In the genomic region with DNA sequence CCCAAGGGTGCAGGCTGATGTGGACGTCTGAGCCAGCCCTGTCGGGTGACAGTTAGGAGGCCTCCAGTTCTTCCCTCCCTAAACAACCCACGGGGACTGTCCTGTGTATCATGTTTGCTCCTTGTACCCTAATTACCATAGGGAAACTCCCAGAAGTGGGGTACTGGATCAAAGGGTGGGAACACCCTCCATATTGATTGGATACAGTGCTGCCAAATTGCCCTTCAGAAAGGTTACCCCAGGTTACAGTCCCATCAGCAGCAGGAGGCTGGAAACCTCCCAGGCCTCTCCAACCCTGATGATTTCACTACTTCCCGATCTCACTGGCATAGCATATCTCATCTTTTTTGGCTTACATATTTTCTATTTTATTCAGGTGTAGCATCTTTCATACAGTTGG, we compare ENCODE assay signal across 2 cellular contexts.
A peak's percentile ranks its signal among the peaks of the same experiment; 100 is the strongest.
TF ChIP-seq lines count a peak whose summit lies in the region.

No MANE protein-coding gene starts in this region.

TF ChIP-seq in liver, 16 proteins besides CTCF, POLR2A, EP300 and RAD21 (continued from another document):
- TF ChIP-seq, protein P1, sequence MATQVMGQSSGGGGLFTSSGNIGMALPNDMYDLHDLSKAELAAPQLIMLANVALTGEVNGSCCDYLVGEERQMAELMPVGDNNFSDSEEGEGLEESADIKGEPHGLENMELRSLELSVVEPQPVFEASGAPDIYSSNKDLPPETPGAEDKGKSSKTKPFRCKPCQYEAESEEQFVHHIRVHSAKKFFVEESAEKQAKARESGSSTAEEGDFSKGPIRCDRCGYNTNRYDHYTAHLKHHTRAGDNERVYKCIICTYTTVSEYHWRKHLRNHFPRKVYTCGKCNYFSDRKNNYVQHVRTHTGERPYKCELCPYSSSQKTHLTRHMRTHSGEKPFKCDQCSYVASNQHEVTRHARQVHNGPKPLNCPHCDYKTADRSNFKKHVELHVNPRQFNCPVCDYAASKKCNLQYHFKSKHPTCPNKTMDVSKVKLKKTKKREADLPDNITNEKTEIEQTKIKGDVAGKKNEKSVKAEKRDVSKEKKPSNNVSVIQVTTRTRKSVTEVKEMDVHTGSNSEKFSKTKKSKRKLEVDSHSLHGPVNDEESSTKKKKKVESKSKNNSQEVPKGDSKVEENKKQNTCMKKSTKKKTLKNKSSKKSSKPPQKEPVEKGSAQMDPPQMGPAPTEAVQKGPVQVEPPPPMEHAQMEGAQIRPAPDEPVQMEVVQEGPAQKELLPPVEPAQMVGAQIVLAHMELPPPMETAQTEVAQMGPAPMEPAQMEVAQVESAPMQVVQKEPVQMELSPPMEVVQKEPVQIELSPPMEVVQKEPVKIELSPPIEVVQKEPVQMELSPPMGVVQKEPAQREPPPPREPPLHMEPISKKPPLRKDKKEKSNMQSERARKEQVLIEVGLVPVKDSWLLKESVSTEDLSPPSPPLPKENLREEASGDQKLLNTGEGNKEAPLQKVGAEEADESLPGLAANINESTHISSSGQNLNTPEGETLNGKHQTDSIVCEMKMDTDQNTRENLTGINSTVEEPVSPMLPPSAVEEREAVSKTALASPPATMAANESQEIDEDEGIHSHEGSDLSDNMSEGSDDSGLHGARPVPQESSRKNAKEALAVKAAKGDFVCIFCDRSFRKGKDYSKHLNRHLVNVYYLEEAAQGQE (IDR thresholded peaks at IDR 0.05): peak; percentile 26
- TF ChIP-seq TAF1 (conservative IDR thresholded peaks at IDR 0.05) (no peak), SP1 (IDR thresholded peaks at IDR 0.05) (peak; percentile 75), ATF3 (IDR thresholded peaks at IDR 0.05) (no peak), HNF4A (conservative IDR thresholded peaks at IDR 0.05) (peak; percentile 73 to 77), GABPA (IDR thresholded peaks at IDR 0.05 in 1 of 2, conservative IDR thresholded peaks at IDR 0.05 in 1 of 2) (no peak), FOXA1 (IDR thresholded peaks at IDR 0.05) (peak; percentile 22), HNF4G (IDR thresholded peaks at IDR 0.05) (peak; percentile 47), FOXA2 (IDR thresholded peaks at IDR 0.05) (no peak), RXRA (IDR thresholded peaks at IDR 0.05) (peak; percentile 93)
- TF ChIP-seq, protein P2, sequence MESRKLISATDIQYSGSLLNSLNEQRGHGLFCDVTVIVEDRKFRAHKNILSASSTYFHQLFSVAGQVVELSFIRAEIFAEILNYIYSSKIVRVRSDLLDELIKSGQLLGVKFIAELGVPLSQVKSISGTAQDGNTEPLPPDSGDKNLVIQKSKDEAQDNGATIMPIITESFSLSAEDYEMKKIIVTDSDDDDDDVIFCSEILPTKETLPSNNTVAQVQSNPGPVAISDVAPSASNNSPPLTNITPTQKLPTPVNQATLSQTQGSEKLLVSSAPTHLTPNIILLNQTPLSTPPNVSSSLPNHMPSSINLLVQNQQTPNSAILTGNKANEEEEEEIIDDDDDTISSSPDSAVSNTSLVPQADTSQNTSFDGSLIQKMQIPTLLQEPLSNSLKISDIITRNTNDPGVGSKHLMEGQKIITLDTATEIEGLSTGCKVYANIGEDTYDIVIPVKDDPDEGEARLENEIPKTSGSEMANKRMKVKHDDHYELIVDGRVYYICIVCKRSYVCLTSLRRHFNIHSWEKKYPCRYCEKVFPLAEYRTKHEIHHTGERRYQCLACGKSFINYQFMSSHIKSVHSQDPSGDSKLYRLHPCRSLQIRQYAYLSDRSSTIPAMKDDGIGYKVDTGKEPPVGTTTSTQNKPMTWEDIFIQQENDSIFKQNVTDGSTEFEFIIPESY (IDR thresholded peaks at IDR 0.05): no peak

TF ChIP-seq in HepG2, 621 proteins besides CTCF, POLR2A, EP300 and RAD21 (continued from another document):
- TF ChIP-seq ZHX2 (IDR thresholded peaks at IDR 0.05; ENCODE audit: low read depth) (no peak), ZHX2 (CRISPR knock-in tag; IDR thresholded peaks at IDR 0.05; ENCODE audit: borderline replicate concordance) (no peak), ZFY (CRISPR knock-in tag; IDR thresholded peaks at IDR 0.05) (no peak)
